Comparison of ENCODE assay signal across 11 cellular contexts in the genomic region with DNA sequence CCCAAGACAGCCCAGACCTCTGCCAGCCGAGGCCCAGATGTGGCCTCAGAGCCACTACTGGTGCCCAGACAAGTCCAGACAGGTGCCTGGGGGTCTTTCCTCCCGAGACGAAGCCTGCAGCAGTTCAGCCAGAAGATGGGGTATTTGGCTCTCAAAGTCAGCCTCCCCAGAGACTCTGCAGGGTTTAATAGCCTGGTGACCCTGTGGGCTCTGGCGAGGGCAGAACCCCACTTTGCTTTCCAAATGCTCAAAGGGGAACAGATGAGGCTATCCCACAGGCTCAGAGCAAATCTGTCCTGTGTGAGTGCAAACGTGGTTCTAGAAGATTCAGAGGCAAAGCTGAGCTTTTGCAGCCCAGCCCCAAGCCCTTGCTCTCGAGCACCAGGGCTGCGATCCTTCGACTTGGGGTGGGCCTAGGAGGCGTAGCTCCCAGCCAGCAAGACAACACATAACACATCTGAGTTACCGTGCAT.
DNase-seq lines count a peak whose midpoint lies in the region; ATAC-seq and TF ChIP-seq lines count a peak whose summit lies in the region.
"Had no signal": no experiment of that assay in that cellular context is flagged by ENCODE, and none has a peak within 500 bp of the region (broad histone marks: within the 10 kb centered on the region; RNA-seq: fewer than 3 reads in every experiment).

No MANE protein-coding gene starts in this region.

- no peak overlapping the region for H3K27ac ChIP-seq in CD4-positive, alpha-beta T cell (ENCODE audit: low read depth, low read length)
- H3K27ac ChIP-seq in esophagus (ENCODE audit: low read depth in 2 of 2, low read length in 1 of 2) (peak overlapping the region; percentile 20 to 76), rectal smooth muscle tissue (ENCODE audit: low read depth, low read length) (peak overlapping the region; percentile 53), WERI-Rb-1 (no peak overlapping the region)

- H3K36me3 Mint-ChIP-seq in CD4-positive, alpha-beta T cell (ENCODE audit: low read depth), result no peaks in the 10 kb centered on the region

- peaks cover 13% of the 10 kb centered on the region for H3K27me3 ChIP-seq in CD4-positive, alpha-beta T cell (ENCODE audit: control insufficient read depth, insufficient read depth, low read length)
- peaks cover 24% of the 10 kb centered on the region for H3K27me3 ChIP-seq in NT2/D1 (ENCODE audit: insufficient read depth, insufficient read length)
- no peaks in the 10 kb centered on the region for H3K27me3 ChIP-seq in esophagus (ENCODE audit: control insufficient read depth in 1 of 2, insufficient read depth in 2 of 2, low read length in 2 of 2)
- H3K27me3 ChIP-seq in rectal smooth muscle tissue (ENCODE audit: control insufficient read depth, insufficient read depth, low read length), result no peaks in the 10 kb centered on the region
- H3K27me3 ChIP-seq in WERI-Rb-1 (ENCODE audit: insufficient read depth, low read depth, severe bottlenecking), result no peaks in the 10 kb centered on the region

- H3K27me3 Mint-ChIP-seq in CD4-positive, alpha-beta T cell, result no peaks in the 10 kb centered on the region

- POLR2A ChIA-PET in CD4-positive, alpha-beta T cell (lab: Charles Lee), result no interaction called here

- no peak for DNase-seq in CD4-positive, alpha-beta T cell
- DNase-seq in NT2/D1 (ENCODE audit: low read depth, low spot score) (no peak), NCI-H1694 treated with DMSO at 0.1 percent for 48 hours (lab: John Stamatoyannopoulos, UW) (no peak), WERI-Rb-1 (no peak), kidney tubule cell (ENCODE audit: low spot score) (no peak)
- no peak for DNase-seq in activated CD4-positive, alpha-beta T cell treated with anti-CD3 and anti-CD28 coated beads for 1 hour
- DNase-seq: activated effector memory CD4-positive, alpha-beta T cell treated with Interleukin-2 at 50 U/mL for 16 hours; NCI-H187 treated with DMSO at 0.1 percent for 48 hours had no signal

- no peaks in the 10 kb centered on the region for H3K36me3 ChIP-seq in NT2/D1 (ENCODE audit: insufficient read depth, insufficient read length, low read length)
- H3K36me3 ChIP-seq in esophagus (ENCODE audit: control insufficient read depth in 2 of 2, insufficient read depth in 2 of 2, low read length in 1 of 2), result no peaks in the 10 kb centered on the region
- H3K36me3 ChIP-seq in rectal smooth muscle tissue (ENCODE audit: control insufficient read depth, insufficient read depth, low read length), result no peaks in the 10 kb centered on the region
- H3K36me3 ChIP-seq in WERI-Rb-1, result no peaks in the 10 kb centered on the region

- H3K4me3 ChIP-seq in NT2/D1 (ENCODE audit: insufficient read length, low read depth) (no peak overlapping the region), esophagus (ENCODE audit: low read depth in 1 of 2, low read length in 2 of 2) (peak overlapping the region in 1 of 2 donors; percentile 8), rectal smooth muscle tissue (ENCODE audit: low read length) (peak overlapping the region; percentile 10), WERI-Rb-1 (ENCODE audit: low read depth, low read length) (no peak overlapping the region)

- no peaks in the 10 kb centered on the region for H3K9me3 Mint-ChIP-seq in CD4-positive, alpha-beta T cell

- peaks cover 18% of the 10 kb centered on the region for H3K4me1 ChIP-seq in NT2/D1 (ENCODE audit: insufficient read depth, insufficient read length)
- peaks cover 19 to 23% of the 10 kb centered on the region in 2 donors for H3K4me1 ChIP-seq in esophagus (ENCODE audit: control insufficient read depth in 2 of 2, insufficient read depth in 2 of 2, low read length in 1 of 2)
- peaks cover 26% of the 10 kb centered on the region for H3K4me1 ChIP-seq in rectal smooth muscle tissue (ENCODE audit: control insufficient read depth, insufficient read depth, low read length)

- intact Hi-C loops in CD4-positive, alpha-beta T cell (cut with DNase I, micrococcal nuclease), result loop anchor here in 1 of 2 experiments (10.0 kb wide), 1 partner anchor 288 kb away; no protein-coding TSS in a partner anchor

- WGBS in esophagus, 2 donors, result 50 to 65% methylated on average over 10 of the region's 10 CpGs

- H3K9me3 ChIP-seq in CD4-positive, alpha-beta T cell (ENCODE audit: control insufficient read depth, low read length), result no peaks in the 10 kb centered on the region
- no peaks in the 10 kb centered on the region for H3K9me3 ChIP-seq in NT2/D1 (ENCODE audit: insufficient read depth, low read length)
- no peaks in the 10 kb centered on the region for H3K9me3 ChIP-seq in esophagus (ENCODE audit: control insufficient read depth in 2 of 2, insufficient read depth in 1 of 2, low read depth in 1 of 2, low read length in 1 of 2)
- H3K9me3 ChIP-seq in WERI-Rb-1 (ENCODE audit: severe bottlenecking), result no peaks in the 10 kb centered on the region

- peak overlapping the region; percentile 15 for H3K4me3 Mint-ChIP-seq in CD4-positive, alpha-beta T cell

- no peak for TF ChIP-seq CTCF in CD4-positive, alpha-beta T cell (IDR thresholded peaks at IDR 0.05)
- TF ChIP-seq CTCF in WERI-Rb-1 (IDR thresholded peaks at IDR 0.05; ENCODE audit: low read depth, low read length), result no peak

- H3K27ac Mint-ChIP-seq in CD4-positive, alpha-beta T cell, result peak overlapping the region; percentile 39
- H3K27ac Mint-ChIP-seq: CD14-positive monocyte had no signal

- H3K9ac ChIP-seq in NT2/D1 (ENCODE audit: insufficient read length, low read depth), result peak overlapping the region; percentile 36
- H3K9ac ChIP-seq in rectal smooth muscle tissue (ENCODE audit: low read length), result no peak overlapping the region

- CTCF ChIA-PET in CD4-positive, alpha-beta T cell (lab: Charles Lee), result interaction anchor here (1.6 kb wide), 1 partner anchor 9 kb away, joined by 3 read pairs; no protein-coding TSS in a partner anchor

- peaks cover 54% of the 10 kb centered on the region for H3K4me1 Mint-ChIP-seq in CD4-positive, alpha-beta T cell (ENCODE audit: low read depth)

- ATAC-seq in CD4-positive, alpha-beta T cell (ENCODE audit: poor library complexity), result no peak

Comparison
In these comparisons a context has a peak if more than half of its experiments do, and no peak if none do; other contexts are left out.
1. H3K27ac ChIP-seq: peak in esophagus (2 of 2) and rectal smooth muscle tissue (single experiment); none in CD4-positive, alpha-beta T cell (single experiment) and WERI-Rb-1 (single experiment).